ENCODE assay signal across 8 cellular contexts in the genomic region with DNA sequence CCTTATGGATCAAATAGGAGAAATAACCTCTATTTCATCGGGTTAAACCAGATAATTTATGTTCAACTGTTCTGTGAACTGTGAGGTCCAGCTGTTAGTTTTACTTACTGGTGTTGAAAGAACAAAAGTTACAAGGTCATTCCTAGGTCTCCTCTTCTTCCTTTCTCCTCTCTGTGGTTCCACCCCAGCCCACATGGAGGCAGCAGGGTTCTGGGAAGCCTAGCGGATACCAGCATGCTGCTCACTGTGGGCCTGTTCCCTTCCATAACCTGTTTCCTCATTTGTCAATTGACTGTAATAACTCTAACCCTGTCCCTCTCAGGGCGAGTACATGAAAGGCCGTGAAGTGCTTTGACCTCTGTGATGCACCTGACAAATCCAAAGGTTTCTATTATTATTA. TPM values are rescaled to one million over a fixed set of nuclear protein-coding genes. Genes with fewer than 3 reads are reported as not detected.
DNase-seq lines count a peak whose midpoint lies in the region; ATAC-seq, FAIRE-seq and TF ChIP-seq lines count a peak whose summit lies in the region.

No MANE protein-coding gene starts in this region.

- no peaks in the 10 kb centered on the region for H4K20me1 ChIP-seq in HepG2 (ENCODE audit: insufficient read depth, low read length)

- in situ Hi-C loops in HepG2 (cut with HindIII; ENCODE audit: extremely low pct_ligation_motif_present, low pct_unique_long_range_greater_than_20kb), result loop anchor here (5.0 to 10.0 kb wide), 2 partner anchors 221 to 258 kb away; no protein-coding TSS in a partner anchor

- peak; percentile 83 for TF ChIP-seq RAD21 in HepG2 (CRISPR knock-in tag; IDR thresholded peaks at IDR 0.05)

- DNase-seq in NCI-H510A treated with DMSO at 0.1 percent for 48 hours (lab: John Stamatoyannopoulos, UW) (peak; percentile 19), NCI-H510A (lab: John Stamatoyannopoulos, UW) (no peak), NCI-H69 (lab: John Stamatoyannopoulos, UW) (peak; percentile 70), caudate nucleus (lab: John Stamatoyannopoulos, UW) (peak in 39 of 61 donors; percentile 9 to 78 (median 43)), HepG2 (ENCODE audit: low spot score) (peak; percentile 74), uterus (peak in 1 of 2 donors; percentile 54), activated gamma-delta T cell treated with Interleukin-2 at 50 U/mL for 16 hours (no peak)

- H3K4me1 ChIP-seq in HepG2 (ENCODE audit: insufficient read depth, low read length), result peaks cover 8% of the 10 kb centered on the region
- H3K4me1 ChIP-seq in uterus, result no peaks in the 10 kb centered on the region

- H3K4me2 ChIP-seq in HepG2 (ENCODE audit: low read depth, low read length), result no peak overlapping the region

- no peak overlapping the region for H3K9ac ChIP-seq in HepG2 (ENCODE audit: insufficient read depth, low read depth, low read length)

- H3K27me3 ChIP-seq in HepG2 (ENCODE audit: control insufficient read depth in 1 of 2, insufficient read depth in 2 of 2, low read length in 2 of 2) (no peaks in the 10 kb centered on the region), uterus (no peaks in the 10 kb centered on the region)

- 23% methylated on average over 4 of the region's 4 CpGs for WGBS in HepG2 (ENCODE audit: low lambda C conversion rate)

- H3K27ac ChIP-seq in caudate nucleus (ENCODE audit: low read depth, low read length) (no peak overlapping the region), HepG2 (ENCODE audit: extremely low read length, insufficient read depth, low read length) (no peak overlapping the region), uterus (no peak overlapping the region)

- H3K79me2 ChIP-seq in HepG2 (ENCODE audit: insufficient read depth, low read length), result no peaks in the 10 kb centered on the region

- ATAC-seq in HepG2 (peak; percentile 97), GM18498 (IDR thresholded peaks at IDR 0.05; ENCODE audit: unreplicated experiment) (no peak)

- intact Hi-C loops in HepG2 (cut with micrococcal nuclease; ENCODE audit: unreplicated experiment), result loop anchor here (5.0 to 10.0 kb wide), 2 partner anchors 221 to 528 kb away; no protein-coding TSS in a partner anchor
- intact Hi-C loops in uterus (cut with DNase I; ENCODE audit: low total_unique reads), result no loop called here

- CTCF ChIA-PET in HepG2 (lab: Yijun Ruan, JAX; ENCODE audit: low intra/inter-chr PET ratio, low total read pairs), result interaction anchor here (1.2 to 1.6 kb wide), 2 partner anchors 221 to 256 kb away, joined by 5 to 6 read pairs; no protein-coding TSS in a partner anchor

- TF ChIP-seq CTCF in HepG2 (CRISPR knock-in tag; IDR thresholded peaks at IDR 0.05), result peak; percentile 91
- TF ChIP-seq CTCF in uterus (IDR thresholded peaks at IDR 0.05), result peak; percentile 36 to 57 (median 46)

- H3K4me3 ChIP-seq in HepG2 (replicated peaks in 1 of 3; ENCODE audit: insufficient read depth in 1 of 3, low read depth in 2 of 3, low read length in 3 of 3), result no peak overlapping the region
- H3K4me3 ChIP-seq in uterus, result no peak overlapping the region

- POLR2A ChIA-PET in HepG2 (lab: Yijun Ruan, JAX), result interaction anchor here (0.7 kb wide), 1 partner anchor 286 kb away, joined by 3 read pairs; no protein-coding TSS in a partner anchor

- no peak for TF ChIP-seq POLR2A in HepG2 (IDR thresholded peaks at IDR 0.05; ENCODE audit: insufficient read depth in 1 of 2, low read depth in 2 of 2, low read length in 2 of 2)
- no peak for TF ChIP-seq POLR2A in uterus (IDR thresholded peaks at IDR 0.05)

- no TSS peak for BruUV-seq in HepG2 (replicated peaks; lab: Mats Ljungman, UMichigan)

- H3K9me3 ChIP-seq in HepG2 (ENCODE audit: low read length), result no peaks in the 10 kb centered on the region
- H3K9me3 ChIP-seq in uterus, result no peaks in the 10 kb centered on the region

- peak; percentile 96 for FAIRE-seq in HepG2 (lab: Jason Lieb, UNC)

- no peak overlapping the region for H2AFZ ChIP-seq in HepG2 (ENCODE audit: low read length)

- TF ChIP-seq EP300 in HepG2 (IDR thresholded peaks at IDR 0.05; ENCODE audit: low read depth in 2 of 2, low read length in 2 of 2), result no peak
- no peak for TF ChIP-seq EP300 in HepG2 (CRISPR knock-in tag; IDR thresholded peaks at IDR 0.05; ENCODE audit: borderline replicate concordance)

- H3K36me3 ChIP-seq in HepG2 (replicated peaks in 1 of 2; ENCODE audit: control insufficient read depth in 1 of 2, insufficient read depth in 2 of 2, low read length in 2 of 2) (peaks cover 3 to 13% of the 10 kb centered on the region in 2 experiments), uterus (no peaks in the 10 kb centered on the region)

TF ChIP-seq in HepG2, 621 proteins besides CTCF, POLR2A, EP300 and RAD21 (continues in another document):
- TF ChIP-seq, protein P1, sequence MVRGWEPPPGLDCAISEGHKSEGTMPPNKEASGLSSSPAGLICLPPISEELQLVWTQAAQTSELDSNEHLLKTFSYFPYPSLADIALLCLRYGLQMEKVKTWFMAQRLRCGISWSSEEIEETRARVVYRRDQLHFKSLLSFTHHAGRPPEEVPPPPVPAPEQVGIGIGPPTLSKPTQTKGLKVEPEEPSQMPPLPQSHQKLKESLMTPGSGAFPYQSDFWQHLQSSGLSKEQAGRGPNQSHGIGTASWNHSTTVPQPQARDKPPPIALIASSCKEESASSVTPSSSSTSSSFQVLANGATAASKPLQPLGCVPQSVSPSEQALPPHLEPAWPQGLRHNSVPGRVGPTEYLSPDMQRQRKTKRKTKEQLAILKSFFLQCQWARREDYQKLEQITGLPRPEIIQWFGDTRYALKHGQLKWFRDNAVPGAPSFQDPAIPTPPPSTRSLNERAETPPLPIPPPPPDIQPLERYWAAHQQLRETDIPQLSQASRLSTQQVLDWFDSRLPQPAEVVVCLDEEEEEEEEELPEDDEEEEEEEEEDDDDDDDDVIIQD (CRISPR knock-in tag; IDR thresholded peaks at IDR 0.05; ENCODE audit: low read depth), result peak; percentile 39; the same call in 1 of the 2 replicates
- TF ChIP-seq MIXL1 (CRISPR knock-in tag; IDR thresholded peaks at IDR 0.05) (0 out of 2 replicates have a peak, but pooled peaks have one; percentile 31), U2AF2 (IDR thresholded peaks at IDR 0.05; ENCODE audit: low read depth, low read length) (no peak)
- TF ChIP-seq, protein P2, sequence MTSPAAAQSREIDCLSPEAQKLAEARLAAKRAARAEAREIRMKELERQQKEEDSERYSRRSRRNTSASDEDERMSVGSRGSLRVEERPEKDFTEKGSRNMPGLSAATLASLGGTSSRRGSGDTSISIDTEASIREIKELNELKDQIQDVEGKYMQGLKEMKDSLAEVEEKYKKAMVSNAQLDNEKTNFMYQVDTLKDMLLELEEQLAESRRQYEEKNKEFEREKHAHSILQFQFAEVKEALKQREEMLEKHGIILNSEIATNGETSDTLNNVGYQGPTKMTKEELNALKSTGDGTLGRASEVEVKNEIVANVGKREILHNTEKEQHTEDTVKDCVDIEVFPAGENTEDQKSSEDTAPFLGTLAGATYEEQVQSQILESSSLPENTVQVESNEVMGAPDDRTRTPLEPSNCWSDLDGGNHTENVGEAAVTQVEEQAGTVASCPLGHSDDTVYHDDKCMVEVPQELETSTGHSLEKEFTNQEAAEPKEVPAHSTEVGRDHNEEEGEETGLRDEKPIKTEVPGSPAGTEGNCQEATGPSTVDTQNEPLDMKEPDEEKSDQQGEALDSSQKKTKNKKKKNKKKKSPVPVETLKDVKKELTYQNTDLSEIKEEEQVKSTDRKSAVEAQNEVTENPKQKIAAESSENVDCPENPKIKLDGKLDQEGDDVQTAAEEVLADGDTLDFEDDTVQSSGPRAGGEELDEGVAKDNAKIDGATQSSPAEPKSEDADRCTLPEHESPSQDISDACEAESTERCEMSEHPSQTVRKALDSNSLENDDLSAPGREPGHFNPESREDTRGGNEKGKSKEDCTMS (CRISPR knock-in tag; conservative IDR thresholded peaks at IDR 0.05), result no peak

RNA-seq across cellular contexts. Expression of a gene that starts 27.8 kb away (rescaled TPM):
- total RNA-seq in HepG2 (2016; rRNA removed; fragmentation: Illumina TruSeq; extraction: Trizol) (1.6 and 4.7 TPM in 2 replicates), uterus (1 to 10 TPM in 2 of 4 donors, under 1 TPM in 1, not detected in 1; 0.29 to 5.8 (median 3.3) TPM)
- 2.8 and 3.4 TPM in 2 replicates for total RNA-seq in HepG2 (2016; cell fraction: cytosol; rRNA removed; fragmentation: Illumina TruSeq; extraction: Trizol; ENCODE audit: low read depth)
- 1.8 and 4.7 TPM in 2 replicates for total RNA-seq in HepG2 (2016; cell fraction: insoluble cytoplasmic fraction; rRNA removed; fragmentation: Illumina TruSeq; extraction: Trizol)
- 4.0 and 4.2 TPM in 2 replicates for total RNA-seq in HepG2 (2016; cell fraction: membrane; rRNA removed; fragmentation: Illumina TruSeq; extraction: Trizol)
- 5.4 TPM in 2 replicates for total RNA-seq in HepG2 (2016; cell fraction: nucleus; rRNA removed; fragmentation: Illumina TruSeq; extraction: Trizol)
- 2.5 and 3.5 TPM in 2 replicates for polyA plus RNA-seq in HepG2 (2011; rRNA removed)
- polyA plus RNA-seq in HepG2 (2011; cell fraction: cytosol; rRNA removed), result 2.1 and 3.1 TPM in 2 replicates
- polyA plus RNA-seq in HepG2 (2011; cell fraction: nucleus; rRNA removed), result 12.5 and 18.1 TPM in 2 replicates
- polyA plus RNA-seq in HepG2 (2012), result 1.0 and 2.7 TPM in 2 replicates
- polyA plus RNA-seq in HepG2 (2016; cell fraction: cytosol; fragmentation: Illumina TruSeq; extraction: Trizol; ENCODE audit: low read depth), result 0.36 and 0.55 TPM in 2 replicates
- 1.4 TPM in 2 replicates for polyA plus RNA-seq in HepG2 (2016; cell fraction: insoluble cytoplasmic fraction; fragmentation: Illumina TruSeq; extraction: Trizol; ENCODE audit: low read depth)
- polyA plus RNA-seq in HepG2 (2016; cell fraction: membrane; fragmentation: Illumina TruSeq; extraction: Trizol; ENCODE audit: low read depth), result 0.68 and 0.80 TPM in 2 replicates
- polyA plus RNA-seq in HepG2 (2016; cell fraction: nucleus; fragmentation: Illumina TruSeq; extraction: Trizol; ENCODE audit: insufficient read depth, low read depth), result 14.8 and 15.4 TPM in 2 replicates
- 7.0 and 19.1 TPM in 2 replicates for polyA minus RNA-seq in HepG2 (2011; rRNA and poly(A)+ RNA removed; ENCODE audit: low replicate concordance)
- polyA minus RNA-seq in HepG2 (2011; cell fraction: cytosol; rRNA and poly(A)+ RNA removed), result 1.7 and 2.0 TPM in 2 replicates
- 5.2 and 7.6 TPM in 2 replicates for polyA minus RNA-seq in HepG2 (2011; cell fraction: nucleus; rRNA and poly(A)+ RNA removed)

Comparison
In these comparisons a context has a peak if more than half of its experiments do, and no peak if none do; other contexts are left out.
1. DNase-seq: peak in NCI-H510A treated with DMSO at 0.1 percent for 48 hours (single experiment), NCI-H69 (single experiment), caudate nucleus (39 of 61) and HepG2 (single experiment); none in NCI-H510A (single experiment) and activated gamma-delta T cell treated with Interleukin-2 at 50 U/mL for 16 hours (single experiment).